In genomic region chr19:34224996-34225658, GRCh38 we compare ENCODE assay signal across 12 cellular contexts. TPM values are rescaled to one million over a fixed set of nuclear protein-coding genes. Genes with fewer than 3 reads are reported as not detected.
A peak's percentile ranks its signal among the peaks of the same experiment; 100 is the strongest.
DNase-seq lines count a peak whose midpoint lies in the region; ATAC-seq, FAIRE-seq and TF ChIP-seq lines count a peak whose summit lies in the region.
"Had no signal": no experiment of that assay in that cellular context is flagged by ENCODE, and none has a peak within 500 bp of the region (broad histone marks: within the 10 kb centered on the region; RNA-seq: fewer than 3 reads in every experiment).

No MANE protein-coding gene starts in this region.

- ATAC-seq in A549 (no peak), GM23338 (peak; percentile 92)
- ATAC-seq: lower lobe of right lung had no signal

- TF ChIP-seq CTCF in A549 (IDR thresholded peaks at IDR 0.05) (no peak), GM23338 (conservative IDR thresholded peaks at IDR 0.05; ENCODE audit: low read depth in 2 of 2) (no peak), fibroblast of villous mesenchyme (IDR thresholded peaks at IDR 0.05; ENCODE audit: insufficient read depth, low read depth, low read length) (no peak)

- peaks cover 90% of the 10 kb centered on the region for H3K36me3 Mint-ChIP-seq in GM23338 (ENCODE audit: low read depth)
- peaks cover 73% of the 10 kb centered on the region for H3K36me3 Mint-ChIP-seq in activated CD4-positive, alpha-beta memory T cell treated with anti-CD3 and anti-CD28 coated beads for 36 hours

- TF ChIP-seq RAD21 in A549 (conservative IDR thresholded peaks at IDR 0.05 in 1 of 2, IDR thresholded peaks at IDR 0.05 in 1 of 2) = no peak

- H3K27ac Mint-ChIP-seq in GM23338 = peak overlapping the region; percentile 95
- H3K27ac Mint-ChIP-seq in activated CD4-positive, alpha-beta memory T cell treated with anti-CD3 and anti-CD28 coated beads for 36 hours = peak overlapping the region; percentile 59

- 87% methylated on average over 2 of the region's 2 CpGs for WGBS in A549 (ENCODE audit: missing lambda C conversion rate)

- no peaks in the 10 kb centered on the region for H3K27me3 ChIP-seq in GM23338 (ENCODE audit: insufficient read depth)

- H3K9me3 Mint-ChIP-seq in GM23338 = no peaks in the 10 kb centered on the region
- no peaks in the 10 kb centered on the region for H3K9me3 Mint-ChIP-seq in activated CD4-positive, alpha-beta memory T cell treated with anti-CD3 and anti-CD28 coated beads for 36 hours

- H3K4me1 ChIP-seq in A549 = peaks cover 32% of the 10 kb centered on the region
- peaks cover 10% of the 10 kb centered on the region for H3K4me1 ChIP-seq in GM23338 (ENCODE audit: insufficient read depth)

- H3K4me2 ChIP-seq in A549 (no peak overlapping the region), GM23338 (peak overlapping the region; percentile 10)

- no peaks in the 10 kb centered on the region for H3K27me3 Mint-ChIP-seq in GM23338 (ENCODE audit: insufficient read depth, low read depth, poor library complexity)
- H3K27me3 Mint-ChIP-seq in activated CD4-positive, alpha-beta memory T cell treated with anti-CD3 and anti-CD28 coated beads for 36 hours = no peaks in the 10 kb centered on the region

- TF ChIP-seq POLR2A in A549 (IDR thresholded peaks at IDR 0.05; ENCODE audit: low read length) = no peak

- H3K4me3 ChIP-seq in A549 = no peak overlapping the region
- H3K4me3 ChIP-seq in GM23338 = peak overlapping the region; percentile 13
- H3K4me3 ChIP-seq in fibroblast of villous mesenchyme (ENCODE audit: low read depth, low read length) = no peak overlapping the region
- H3K4me3 ChIP-seq: lower lobe of right lung, SK-N-MC had no signal

- DNase-seq in A549 (ENCODE audit: low read depth in 1 of 2, low spot score in 1 of 2) (no peak), GM23338 (ENCODE audit: low spot score) (peak; percentile 70), fibroblast of villous mesenchyme (ENCODE audit: low read depth) (peak; percentile 69), GF-D8 (lab: John Stamatoyannopoulos, UW) (no peak), cortex of kidney (lab: John Stamatoyannopoulos, UW) (no peak), dedifferentiated amniotic fluid mesenchymal stem cell (ENCODE audit: extremely low spot score) (no peak), GDM1 (lab: John Stamatoyannopoulos, UW) (no peak)
- DNase-seq in activated CD4-positive, alpha-beta memory T cell treated with anti-CD3 and anti-CD28 coated beads for 36 hours = no peak
- DNase-seq: lower lobe of right lung had no signal

- H3K79me2 ChIP-seq in GM23338 (replicated peaks; ENCODE audit: insufficient read depth) = no peaks in the 10 kb centered on the region; the same call in none of the 2 replicates

- POLR2A ChIA-PET in A549 (lab: Yijun Ruan, JAX) = no interaction called here
- POLR2A ChIA-PET in activated CD4-positive, alpha-beta memory T cell treated with anti-CD3 and anti-CD28 coated beads for 36 hours (lab: Charles Lee) = interaction anchor here (1.0 to 1.4 kb wide), 3 partner anchors 8 to 52 kb away, joined by 3 to 4 read pairs (median 3); no protein-coding TSS in a partner anchor

- intact Hi-C loops in activated CD4-positive, alpha-beta memory T cell treated with anti-CD3 and anti-CD28 coated beads for 36 hours (cut with micrococcal nuclease) = no loop called here

- peak; percentile 80 for FAIRE-seq in A549 (lab: Jason Lieb, UNC)
- FAIRE-seq: D721Med had no signal

- no peak overlapping the region for H2AFZ ChIP-seq in GM23338

- peaks cover 26% of the 10 kb centered on the region for H3K4me1 Mint-ChIP-seq in GM23338
- peaks cover 43% of the 10 kb centered on the region for H3K4me1 Mint-ChIP-seq in activated CD4-positive, alpha-beta memory T cell treated with anti-CD3 and anti-CD28 coated beads for 36 hours (ENCODE audit: low read depth)

- peaks cover 14% of the 10 kb centered on the region for H3F3A ChIP-seq in GM23338 (replicated peaks; ENCODE audit: low read depth)

- no peaks in the 10 kb centered on the region for H3K9me3 ChIP-seq in A549
- H3K9me3 ChIP-seq: lower lobe of right lung had no signal

- peaks cover under 1% of the 10 kb centered on the region; the same call in 1 of the 2 replicates for H4K20me1 ChIP-seq in GM23338 (replicated peaks; ENCODE audit: insufficient read depth)

- H3K27ac ChIP-seq in A549 = peak overlapping the region in 1 of 2 experiments; percentile 46; a peak in 2 of 6 replicates
- H3K27ac ChIP-seq in GM23338 (ENCODE audit: low read depth) = peak overlapping the region; percentile 78; the same call in 1 of the 2 replicates
- H3K27ac ChIP-seq: HL-60, lower lobe of right lung, SK-N-MC had no signal

- peak overlapping the region; percentile 43 for H3K4me3 Mint-ChIP-seq in GM23338
- no peak overlapping the region for H3K4me3 Mint-ChIP-seq in activated CD4-positive, alpha-beta memory T cell treated with anti-CD3 and anti-CD28 coated beads for 36 hours

- CTCF ChIA-PET in A549 (lab: Yijun Ruan, JAX) = interaction anchor here (0.8 to 12.6 kb wide), 11 partner anchors 10 to 447 kb away, joined by 3 to 173 read pairs (median 4); no protein-coding TSS in a partner anchor
- CTCF ChIA-PET in activated CD4-positive, alpha-beta memory T cell treated with anti-CD3 and anti-CD28 coated beads for 36 hours (lab: Charles Lee) = interaction anchor here (0.9 to 1.8 kb wide), 3 partner anchors 16 to 121 kb away, joined by 3 to 6 read pairs (median 5); no protein-coding TSS in a partner anchor

- no peak for TF ChIP-seq EP300 in A549 (IDR thresholded peaks at IDR 0.05)

- no peaks in the 10 kb centered on the region for H3K9me2 ChIP-seq in GM23338 (ENCODE audit: insufficient read depth)

- peaks cover 46% of the 10 kb centered on the region for H3K36me3 ChIP-seq in GM23338 (ENCODE audit: insufficient read depth)

TF ChIP-seq in A549, 52 proteins besides CTCF, POLR2A, EP300 and RAD21:
- TF ChIP-seq KDM5A (IDR thresholded peaks at IDR 0.05) (no peak), RCOR1 (IDR thresholded peaks at IDR 0.05; ENCODE audit: low read depth, low read length) (no peak), JUNB (IDR thresholded peaks at IDR 0.05) (0 out of 2 replicates have a peak, but pooled peaks have one; percentile 19), FOSL2 (IDR thresholded peaks at IDR 0.05) (no peak), FOSL2 (CRISPR knock-in tag; IDR thresholded peaks at IDR 0.05) (peak; percentile 24; the same call in 1 of the 2 replicates), RFX5 (IDR thresholded peaks at IDR 0.05) (no peak)

TF ChIP-seq in GM23338, 12 proteins besides CTCF, POLR2A, EP300 and RAD21:
- TF ChIP-seq REST (IDR thresholded peaks at IDR 0.05; ENCODE audit: unreplicated experiment) (no peak), NANOG (IDR thresholded peaks at IDR 0.05; ENCODE audit: borderline replicate concordance) (0 out of 2 replicates have a peak, but pooled peaks have one; percentile 22), CREB1 (CRISPR knock-in tag; IDR thresholded peaks at IDR 0.05; ENCODE audit: low read depth) (0 out of 2 replicates have a peak, but pooled peaks have one; percentile 17)

RNA-seq across cellular contexts. Expression of gene GARRE1, which starts 29.2 kb away (rescaled TPM):
- polyA plus RNA-seq in A549 (2011; rRNA removed) (19.4 and 20.0 TPM in 2 replicates), A549 (2017; fragmentation: RNase III; extraction: RNeasy Plus Mini Kit Qiagen cat#74134 plus additional on column Dnase treatment) (9.0 to 9.6 TPM (median 9.1 TPM) in 3 replicates), GM23338 (2016; fragmentation: Nextera tagmentation; extraction: Ambion mirVana) (20.0 and 23.5 TPM in 2 replicates)
- polyA plus RNA-seq in A549 (2012; cell fraction: cytosol; rRNA removed) = 10.9 and 13.3 TPM in 2 replicates
- 15.7 and 23.1 TPM in 2 replicates for polyA plus RNA-seq in A549 (2012; cell fraction: nucleus; rRNA removed)
- 21.1 and 21.2 TPM in 2 replicates for polyA minus RNA-seq in A549 (2011; rRNA and poly(A)+ RNA removed)
- 16.0 and 19.4 TPM in 2 replicates for total RNA-seq in GM23338 (2014; rRNA removed; shearing (Covaris generic))
- 10 to 100 TPM; 11.7 to 11.9 TPM for total RNA-seq in activated CD4-positive, alpha-beta memory T cell treated with anti-CD3 and anti-CD28 coated beads for 36 hours
- total RNA-seq in fibroblast of villous mesenchyme = 14.5 and 16.8 TPM in 2 replicates

RNA-seq across cellular contexts. Expression of gene LSM14A, which starts 52.8 kb away (rescaled TPM):
- 264 and 278 TPM in 2 replicates for polyA plus RNA-seq in A549 (2011; rRNA removed)
- 272 and 304 TPM in 2 replicates for polyA plus RNA-seq in A549 (2012; cell fraction: cytosol; rRNA removed)
- 99.0 and 113 TPM in 2 replicates for polyA plus RNA-seq in A549 (2012; cell fraction: nucleus; rRNA removed)
- 227 to 253 TPM (median 241 TPM) in 3 replicates for polyA plus RNA-seq in A549 (2017; fragmentation: RNase III; extraction: RNeasy Plus Mini Kit Qiagen cat#74134 plus additional on column Dnase treatment)
- polyA minus RNA-seq in A549 (2011; rRNA and poly(A)+ RNA removed) = 269 and 305 TPM in 2 replicates
- 148 and 166 TPM in 2 replicates for total RNA-seq in GM23338 (2014; rRNA removed; shearing (Covaris generic))
- polyA plus RNA-seq in GM23338 (2016; fragmentation: Nextera tagmentation; extraction: Ambion mirVana) = 98.8 and 109 TPM in 2 replicates
- total RNA-seq in activated CD4-positive, alpha-beta memory T cell treated with anti-CD3 and anti-CD28 coated beads for 36 hours = 100 to 1,000 TPM in 1 of 2 experiments, 10 to 100 TPM in 1; 90.0 to 106 TPM
- 72.1 and 74.1 TPM in 2 replicates for total RNA-seq in fibroblast of villous mesenchyme

Comparison
In these comparisons a context has a peak if more than half of its experiments do, and no peak if none do; other contexts are left out.
1. DNase-seq: peak in GM23338 (single experiment) and fibroblast of villous mesenchyme (single experiment); none in A549 (0 of 2), activated CD4-positive, alpha-beta memory T cell treated with anti-CD3 and anti-CD28 coated beads for 36 hours (single experiment), GF-D8 (single experiment), cortex of kidney (single experiment), dedifferentiated amniotic fluid mesenchymal stem cell (single experiment) and GDM1 (single experiment).